ENCODE assay signal across 21 cellular contexts in the genomic region with DNA sequence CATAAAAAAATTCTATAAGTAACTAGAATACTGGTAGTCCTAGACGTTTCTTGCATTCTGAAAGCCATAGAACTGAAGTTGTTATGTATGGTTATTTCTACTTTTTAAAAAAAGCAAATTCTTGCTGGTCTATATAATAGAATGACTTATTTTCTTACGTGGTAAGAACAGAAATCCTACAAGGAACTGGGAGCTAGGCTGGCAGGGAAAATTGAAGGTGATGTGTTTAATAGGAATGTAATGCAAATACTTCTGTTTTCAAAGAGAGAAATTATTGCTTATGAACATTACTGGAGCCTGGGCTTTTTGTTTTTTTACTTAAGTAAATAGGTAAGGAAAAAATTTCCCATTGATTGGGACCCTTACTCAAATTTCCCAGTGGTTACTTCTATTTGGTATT. TPM values are rescaled to one million over a fixed set of nuclear protein-coding genes. Genes with fewer than 3 reads are reported as not detected.
DNase-seq lines count a peak whose midpoint lies in the region; ATAC-seq and TF ChIP-seq lines count a peak whose summit lies in the region.
"Had no signal": no experiment of that assay in that cellular context is flagged by ENCODE, and none has a peak within 500 bp of the region (broad histone marks: within the 10 kb centered on the region; RNA-seq: fewer than 3 reads in every experiment).

No MANE protein-coding gene starts in this region.

- H2AFZ ChIP-seq in SK-N-SH (ENCODE audit: low read depth) = no peak overlapping the region

- CTCF ChIA-PET in SK-N-SH (lab: Yijun Ruan, JAX) = no interaction called here

- peaks cover 0 to 19% of the 10 kb centered on the region in 2 experiments; a peak in 2 of 4 replicates for H3K4me1 ChIP-seq in SK-N-SH (ENCODE audit: control insufficient read depth in 1 of 2, insufficient read depth in 2 of 2, low read depth in 1 of 2, low read length in 1 of 2)

- H3K4me3 ChIP-seq in AG10803 (ENCODE audit: low read length) (no peak overlapping the region), SK-N-SH (ENCODE audit: low read depth in 2 of 2, low read length in 1 of 2) (no peak overlapping the region)
- H3K4me3 ChIP-seq: GM12878 had no signal

- H3K27me3 ChIP-seq in SK-N-SH (ENCODE audit: insufficient read depth) = no peaks in the 10 kb centered on the region

- H3K79me2 ChIP-seq in SK-N-SH (ENCODE audit: insufficient read depth) = peaks cover 56% of the 10 kb centered on the region

- H3K9me3 ChIP-seq in SK-N-SH = no peaks in the 10 kb centered on the region

- peaks cover 60% of the 10 kb centered on the region for H3K36me3 Mint-ChIP-seq in nephron progenitor cell (ENCODE audit: low read depth)

- no peaks in the 10 kb centered on the region for H3K27me3 Mint-ChIP-seq in nephron progenitor cell (ENCODE audit: low read depth, poor library complexity)

- peak overlapping the region; percentile 47 to 63; a peak in 3 of 4 replicates for H3K27ac ChIP-seq in SK-N-SH (ENCODE audit: low read depth in 2 of 2, low read length in 1 of 2)
- H3K27ac ChIP-seq: C4-2B had no signal

- no peak for ATAC-seq in GM19035 (IDR thresholded peaks at IDR 0.05; ENCODE audit: unreplicated experiment)
- ATAC-seq: GM12878 had no signal

- POLR2A ChIA-PET in SK-N-SH (lab: Yijun Ruan, JAX) = no interaction called here

- 60% methylated on average over 2 of the region's 2 CpGs for WGBS in SK-N-SH (ENCODE audit: low lambda C conversion rate)

- TF ChIP-seq EP300 in SK-N-SH (IDR thresholded peaks at IDR 0.05; ENCODE audit: borderline replicate concordance in 1 of 2, low read depth in 1 of 2, low read length in 1 of 2) = no peak

- H3K27ac Mint-ChIP-seq in nephron progenitor cell = peak overlapping the region; percentile 78

- TF ChIP-seq CTCF in AG10803 (conservative IDR thresholded peaks at IDR 0.05; ENCODE audit: low read length) = no peak
- TF ChIP-seq CTCF in SK-N-SH (IDR thresholded peaks at IDR 0.05) = no peak
- no peak for TF ChIP-seq CTCF in nephron progenitor cell (IDR thresholded peaks at IDR 0.05)

- H3K4me2 ChIP-seq in SK-N-SH = peak overlapping the region; percentile 40

- no peaks in the 10 kb centered on the region for H3K4me1 Mint-ChIP-seq in nephron progenitor cell

- H3K4me3 Mint-ChIP-seq in nephron progenitor cell = no peak overlapping the region

- peak; percentile 55 for DNase-seq in AG10803 (ENCODE audit: low read depth)
- peak; percentile 55 for DNase-seq in EL
- no peak for DNase-seq in SK-N-SH
- no peak for DNase-seq in nephron progenitor cell
- no peak for DNase-seq in cerebellar cortex (ENCODE audit: low spot score)
- no peak for DNase-seq in SHP77 treated with DMSO at 0.1 percent for 48 hours (lab: John Stamatoyannopoulos, UW)
- DNase-seq: ACHN, AML-193, DMS79, GF-D8, KBM-7, NCI-H1105 treated with DMSO at 0.1 percent for 48 hours, NCI-H1694, NCI-H2081 treated with DMSO at 0.1 percent for 48 hours, NCI-H510A treated with DMSO at 0.1 percent for 48 hours, NCI-H82, RPMI8226, SIG-M5 had no signal

- H3F3A ChIP-seq in SK-N-SH (replicated peaks; ENCODE audit: insufficient read depth) = peaks cover 88% of the 10 kb centered on the region

- no peak for TF ChIP-seq RAD21 in SK-N-SH (IDR thresholded peaks at IDR 0.05; ENCODE audit: low read length)

- H3K9me2 ChIP-seq in SK-N-SH = no peaks in the 10 kb centered on the region

- no peak overlapping the region; the same call in 1 of the 2 replicates for H3K9ac ChIP-seq in SK-N-SH

- no peaks in the 10 kb centered on the region for H3K9me3 Mint-ChIP-seq in nephron progenitor cell

- peaks cover 84 to 91% of the 10 kb centered on the region in 2 experiments for H3K36me3 ChIP-seq in SK-N-SH (replicated peaks in 1 of 2; ENCODE audit: control insufficient read depth in 1 of 2, insufficient read depth in 2 of 2, low read length in 1 of 2)

- no peaks in the 10 kb centered on the region for H4K20me1 ChIP-seq in SK-N-SH (ENCODE audit: insufficient read depth)

TF ChIP-seq in SK-N-SH, 30 proteins besides CTCF, POLR2A, EP300 and RAD21:
- TF ChIP-seq NFIC (IDR thresholded peaks at IDR 0.05; ENCODE audit: borderline replicate concordance) (no peak), TCF12 (IDR thresholded peaks at IDR 0.05) (0 out of 2 replicates have a peak, but pooled peaks have one; percentile 5), FOSL2 (IDR thresholded peaks at IDR 0.05; ENCODE audit: borderline replicate concordance, low read depth) (peak; percentile 4; the same call in 1 of the 2 replicates), SMC3 (IDR thresholded peaks at IDR 0.05; ENCODE audit: low read depth, low read length) (no peak), MEF2A (IDR thresholded peaks at IDR 0.05; ENCODE audit: borderline replicate concordance, low read depth) (no peak)
- TF ChIP-seq, protein P1, sequence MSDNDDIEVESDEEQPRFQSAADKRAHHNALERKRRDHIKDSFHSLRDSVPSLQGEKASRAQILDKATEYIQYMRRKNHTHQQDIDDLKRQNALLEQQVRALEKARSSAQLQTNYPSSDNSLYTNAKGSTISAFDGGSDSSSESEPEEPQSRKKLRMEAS (IDR thresholded peaks at IDR 0.05; ENCODE audit: low read depth) = no peak
- TF ChIP-seq, protein P2, sequence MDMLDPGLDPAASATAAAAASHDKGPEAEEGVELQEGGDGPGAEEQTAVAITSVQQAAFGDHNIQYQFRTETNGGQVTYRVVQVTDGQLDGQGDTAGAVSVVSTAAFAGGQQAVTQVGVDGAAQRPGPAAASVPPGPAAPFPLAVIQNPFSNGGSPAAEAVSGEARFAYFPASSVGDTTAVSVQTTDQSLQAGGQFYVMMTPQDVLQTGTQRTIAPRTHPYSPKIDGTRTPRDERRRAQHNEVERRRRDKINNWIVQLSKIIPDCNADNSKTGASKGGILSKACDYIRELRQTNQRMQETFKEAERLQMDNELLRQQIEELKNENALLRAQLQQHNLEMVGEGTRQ (IDR thresholded peaks at IDR 0.05; ENCODE audit: borderline replicate concordance, low read depth, low read length) = no peak

RNA-seq across cellular contexts. Expression of a gene that starts 8.9 kb away (rescaled TPM):
- polyA plus RNA-seq in SK-N-SH (2012; rRNA removed) = 23.0 and 23.8 TPM in 2 replicates
- polyA plus RNA-seq in SK-N-SH (2012; cell fraction: cytosol; rRNA removed) = 27.7 and 29.2 TPM in 2 replicates
- polyA plus RNA-seq in SK-N-SH (2012; cell fraction: nucleus; rRNA removed) = 10.8 and 15.6 TPM in 2 replicates

RNA-seq across cellular contexts. Expression of a gene that starts 13.6 kb away (rescaled TPM):
- polyA plus RNA-seq in SK-N-SH (2012; rRNA removed) = 38.8 and 49.5 TPM in 2 replicates
- polyA plus RNA-seq in SK-N-SH (2012; cell fraction: cytosol; rRNA removed) = 50.8 and 60.6 TPM in 2 replicates
- 28.9 and 68.8 TPM in 2 replicates for polyA plus RNA-seq in SK-N-SH (2012; cell fraction: nucleus; rRNA removed)

RNA-seq across cellular contexts. Expression of a gene that starts 49.8 kb away (rescaled TPM):
- polyA plus RNA-seq in SK-N-SH (2012; rRNA removed) = 37.2 and 59.1 TPM in 2 replicates
- 50.5 and 56.0 TPM in 2 replicates for polyA plus RNA-seq in SK-N-SH (2012; cell fraction: cytosol; rRNA removed)
- 59.9 and 106 TPM in 2 replicates for polyA plus RNA-seq in SK-N-SH (2012; cell fraction: nucleus; rRNA removed)

RNA-seq across cellular contexts. Expression of a gene that starts 55.5 kb away (rescaled TPM):
- 24.3 and 27.3 TPM in 2 replicates for polyA plus RNA-seq in SK-N-SH (2012; rRNA removed)
- 26.6 and 26.8 TPM in 2 replicates for polyA plus RNA-seq in SK-N-SH (2012; cell fraction: cytosol; rRNA removed)
- polyA plus RNA-seq in SK-N-SH (2012; cell fraction: nucleus; rRNA removed) = 23.3 and 26.5 TPM in 2 replicates

Comparison
In these comparisons a context has a peak if more than half of its experiments do, and no peak if none do; other contexts are left out.
1. DNase-seq: peak in AG10803 (single experiment) and EL (single experiment); none in SK-N-SH (single experiment), nephron progenitor cell (single experiment), cerebellar cortex (single experiment) and SHP77 treated with DMSO at 0.1 percent for 48 hours (single experiment).